ENCODE assay signal across 28 cellular contexts in the genomic region with DNA sequence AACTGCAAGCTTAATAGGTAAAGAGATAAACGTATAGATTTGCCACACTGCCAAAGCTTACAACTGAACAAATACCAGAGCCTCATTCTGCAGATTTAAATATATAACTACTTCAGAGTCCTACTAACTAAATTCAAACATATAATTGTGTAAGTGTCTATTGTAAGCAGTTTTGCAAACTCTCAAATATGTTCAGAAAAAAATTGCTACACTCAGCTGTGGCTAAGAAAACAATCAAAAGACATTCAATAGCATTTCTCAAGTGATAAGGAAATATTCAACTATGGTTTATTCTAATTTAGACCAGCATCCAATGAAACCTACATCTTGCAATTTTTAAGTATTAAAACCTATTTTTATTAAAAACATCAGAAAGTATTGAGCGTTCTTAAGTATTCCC.
"Had no signal": no experiment of that assay in that cellular context is flagged by ENCODE, and none has a peak within 500 bp of the region (broad histone marks: within the 10 kb centered on the region; RNA-seq: fewer than 3 reads in every experiment).

No MANE protein-coding gene starts in this region.

- H3K27ac ChIP-seq: adrenal gland, breast epithelium, cardiac muscle cell, coronary artery, dorsolateral prefrontal cortex had no signal

- H3K9me3 ChIP-seq: adrenal gland, breast epithelium had no signal

- H3K4me3 ChIP-seq: adrenal gland, breast epithelium, cardiac muscle cell, coronary artery, dorsolateral prefrontal cortex had no signal

- H3K4me1 ChIP-seq: breast epithelium had no signal

- H3K27me3 ChIP-seq: adrenal gland, breast epithelium, cardiac muscle cell, dorsolateral prefrontal cortex had no signal

- H3K36me3 ChIP-seq: adrenal gland, breast epithelium, cardiac muscle cell had no signal

- DNase-seq: activated CD4-positive, alpha-beta memory T cell treated with anti-CD3 and anti-CD28 coated beads for 36 hours; activated CD4-positive, alpha-beta T cell treated with anti-CD3 and anti-CD28 coated beads for 36 hours; activated CD4-positive, alpha-beta T cell treated with anti-CD3 and anti-CD28 coated beads, Interleukin-2, amount 10 ng/mL, durations not matched to agents 24 days and 14 days; activated CD4-positive, CD25-positive, alpha-beta regulatory T cell; activated CD4-positive, CD25-positive, alpha-beta regulatory T cell treated with anti-CD3 and anti-CD28 coated beads, Interleukin-2, amount 50 U/mL, for 72 hours; activated CD8-positive, alpha-beta memory T cell treated with anti-CD3 and anti-CD28 coated beads, Interleukin-2, amount 10 ng/mL, durations not matched to agents 7 days and 5 days; activated CD8-positive, alpha-beta memory T cell treated with anti-CD3 and anti-CD28 coated beads, Interleukin-2, amount 50 U/mL, for 4 hours; activated CD8-positive, alpha-beta T cell treated with anti-CD3 and anti-CD28 coated beads, Interleukin-2, amount 10 ng/mL, durations not matched to agents 7 days and 5 days; activated gamma-delta T cell; activated naive CD4-positive, alpha-beta T cell; activated naive CD4-positive, alpha-beta T cell treated with anti-CD3 and anti-CD28 coated beads, Interleukin-2, amount 10 ng/mL, durations not matched to agents 7 days and 5 days; activated T-cell treated with anti-CD3 and anti-CD28 coated beads, Interleukin-2, amount 50 U/mL, for 1 hour; activated T-cell treated with anti-CD3 and anti-CD28 coated beads, Interleukin-2, amount 50 U/mL, for 72 hours; adrenal gland; amygdala; aorta; central memory CD4-positive, alpha-beta T cell; cerebellar nuclear complex; dorsolateral prefrontal cortex; effector memory CD4-positive, alpha-beta T cell; endodermal cell; foreskin melanocyte; head of caudate nucleus; T-helper 2 cell had no signal

- ATAC-seq: activated CD4-positive, alpha-beta T cell treated with anti-CD3 and anti-CD28 coated beads for 36 hours; activated CD8-positive, alpha-beta memory T cell treated with anti-CD3 and anti-CD28 coated beads, Interleukin-2, amount 10 ng/mL, durations not matched to agents 7 days and 5 days; activated CD8-positive, alpha-beta T cell treated with anti-CD3 and anti-CD28 coated beads, Interleukin-2, amount 10 ng/mL, durations not matched to agents 7 days and 5 days; activated T-cell treated with anti-CD3 and anti-CD28 coated beads, Interleukin-2, amount 50 U/mL, for 72 hours; esophagus mucosa had no signal
